17 cellular contexts compared by ENCODE assay signal in genomic region chr12:3266638-3267037, GRCh38.
DNase-seq lines count a peak whose midpoint lies in the region; ATAC-seq and TF ChIP-seq lines count a peak whose summit lies in the region.
"Had no signal": no experiment of that assay in that cellular context is flagged by ENCODE, and none has a peak within 500 bp of the region (broad histone marks: within the 10 kb centered on the region; RNA-seq: fewer than 3 reads in every experiment).

No MANE protein-coding gene starts in this region.

- TF ChIP-seq CTCF in left ventricle myocardium inferior (IDR thresholded peaks at IDR 0.05; ENCODE audit: borderline replicate concordance) (no peak), HEK293 (tag by site-specific recombination; IDR thresholded peaks at IDR 0.05) (no peak), lower leg skin (IDR thresholded peaks at IDR 0.05) (no peak), hepatocyte (IDR thresholded peaks at IDR 0.05; ENCODE audit: poor library complexity) (no peak)

- peaks cover 3% of the 10 kb centered on the region for H3K36me3 ChIP-seq in left ventricle myocardium inferior
- H3K36me3 ChIP-seq in HEK293 (ENCODE audit: control insufficient read depth in 2 of 2, insufficient read depth in 1 of 2, low read length in 2 of 2) = no peaks in the 10 kb centered on the region
- H3K36me3 ChIP-seq in hepatocyte (replicated peaks; ENCODE audit: insufficient read depth, low read depth) = no peaks in the 10 kb centered on the region
- H3K36me3 ChIP-seq: BE2C had no signal

- no peak for DNase-seq in left ventricle myocardium inferior
- DNase-seq in Right ventricle myocardium superior = no peak
- no peak for DNase-seq in right cardiac atrium
- DNase-seq in activated CD4-positive, alpha-beta T cell treated with anti-CD3 and anti-CD28 coated beads for 4 hours = no peak
- DNase-seq in lower leg skin (ENCODE audit: low spot score in 2 of 2) = no peak
- no peak for DNase-seq in hepatocyte (ENCODE audit: low spot score)
- DNase-seq: ACHN; BE2C; CD4-positive, alpha-beta memory T cell; DMS153; DMS79; GDM1; GM23248; H7 had no signal

- no peak overlapping the region for H3K4me2 ChIP-seq in hepatocyte

- TF ChIP-seq POLR2A in lower leg skin (IDR thresholded peaks at IDR 0.05) = no peak

- H3K27ac ChIP-seq in left ventricle myocardium inferior (replicated peaks) = peak overlapping the region; percentile 96
- H3K27ac ChIP-seq in HEK293 (ENCODE audit: extremely low read depth, low read depth, low read length) = no peak overlapping the region
- peak overlapping the region; percentile 82 for H3K27ac ChIP-seq in right cardiac atrium (ENCODE audit: low read length)
- H3K27ac ChIP-seq in hepatocyte = no peak overlapping the region
- H3K27ac ChIP-seq: GM23248, HL-60 had no signal

- intact Hi-C loops in left ventricle myocardium inferior (cut with micrococcal nuclease) (no loop called here), Right ventricle myocardium superior (cut with DNase I) (no loop called here), right cardiac atrium (cut with DNase I) (no loop called here), lower leg skin (cut with DNase I; ENCODE audit: low total_unique reads) (no loop called here)

- H2AFZ ChIP-seq in hepatocyte = no peak overlapping the region
- H2AFZ ChIP-seq: GM23248 had no signal

- H3K9me2 ChIP-seq in hepatocyte (replicated peaks; ENCODE audit: insufficient read depth) = no peaks in the 10 kb centered on the region

- H3K4me1 ChIP-seq in left ventricle myocardium inferior (peaks cover 85% of the 10 kb centered on the region), HEK293 (ENCODE audit: control insufficient read depth, insufficient read depth, low read length) (no peaks in the 10 kb centered on the region), right cardiac atrium (ENCODE audit: control insufficient read depth, insufficient read depth, low read length) (peaks cover 13% of the 10 kb centered on the region), hepatocyte (ENCODE audit: insufficient read depth) (no peaks in the 10 kb centered on the region)

- H3K9me3 ChIP-seq in left ventricle myocardium inferior (replicated peaks) = no peaks in the 10 kb centered on the region
- no peaks in the 10 kb centered on the region for H3K9me3 ChIP-seq in HEK293 (ENCODE audit: control insufficient read depth, insufficient read depth, low read depth, low read length)
- H3K9me3 ChIP-seq in right cardiac atrium (ENCODE audit: control insufficient read depth, low read length) = no peaks in the 10 kb centered on the region
- no peaks in the 10 kb centered on the region for H3K9me3 ChIP-seq in hepatocyte (ENCODE audit: low read depth)
- H3K9me3 ChIP-seq: BE2C had no signal

- no peaks in the 10 kb centered on the region for H3K79me2 ChIP-seq in hepatocyte

- CTCF ChIA-PET in HEK293 (lab: Yijun Ruan, JAX) = interaction anchor here (0.5 to 1.2 kb wide), 5 partner anchors 9 to 1683 kb away, joined by 3 to 7 read pairs (median 3); no protein-coding TSS in a partner anchor

- no peaks in the 10 kb centered on the region for H4K20me1 ChIP-seq in hepatocyte (ENCODE audit: insufficient read depth, poor library complexity, severe bottlenecking)

- H3K27me3 ChIP-seq in left ventricle myocardium inferior (ENCODE audit: low read depth) (no peaks in the 10 kb centered on the region), right cardiac atrium (ENCODE audit: control insufficient read depth, insufficient read depth) (no peaks in the 10 kb centered on the region), hepatocyte (no peaks in the 10 kb centered on the region)
- H3K27me3 ChIP-seq: BE2C had no signal

- H3K4me3 ChIP-seq in left ventricle myocardium inferior (no peak overlapping the region), HEK293 (ENCODE audit: low read depth, low read length) (no peak overlapping the region), right cardiac atrium (ENCODE audit: low read length) (no peak overlapping the region), lower leg skin (ENCODE audit: low read depth, poor library complexity, severe bottlenecking) (no peak overlapping the region), hepatocyte (no peak overlapping the region)
- H3K4me3 ChIP-seq: GM23248 had no signal

- ATAC-seq in Right ventricle myocardium superior (ENCODE audit: poor library complexity) (no peak), right cardiac atrium (no peak)
- ATAC-seq: HCT116 had no signal

- 69% methylated on average over 8 of the region's 8 CpGs for WGBS in right cardiac atrium
- 80 to 84% methylated on average over 8 of the region's 8 CpGs for WGBS in lower leg skin, 2 donors
- 92% methylated on average over 8 of the region's 8 CpGs for WGBS in hepatocyte (ENCODE audit: low lambda C conversion rate, missing lambda C conversion rate)

- POLR2A ChIA-PET in HEK293 (lab: Yijun Ruan, JAX) = no interaction called here

TF ChIP-seq in HEK293, 187 proteins besides CTCF, POLR2A, EP300 and RAD21:
- TF ChIP-seq ZNF426 (tag by site-specific recombination; IDR thresholded peaks at IDR 0.05) (no peak), ZNF114 (tag by site-specific recombination; IDR thresholded peaks at IDR 0.05) (no peak), ZFHX2 (tag by site-specific recombination; conservative IDR thresholded peaks at IDR 0.05) (peak; percentile 83), ZNF311 (tag by site-specific recombination; IDR thresholded peaks at IDR 0.05; ENCODE audit: borderline replicate concordance) (no peak), ZIC2 (tag by site-specific recombination; IDR thresholded peaks at IDR 0.05) (0 out of 2 replicates have a peak, but pooled peaks have one; percentile 23), KLF10 (tag by site-specific recombination; IDR thresholded peaks at IDR 0.05) (no peak), ZNF211 (tag by site-specific recombination; IDR thresholded peaks at IDR 0.05; ENCODE audit: low read depth) (no peak), GLI4 (tag by site-specific recombination; IDR thresholded peaks at IDR 0.05) (no peak), EGR2 (tag by site-specific recombination; IDR thresholded peaks at IDR 0.05; ENCODE audit: low read depth) (peak; percentile 86), ZNF391 (tag by site-specific recombination; IDR thresholded peaks at IDR 0.05; ENCODE audit: borderline replicate concordance, low read depth) (no peak)

Comparison
In these comparisons a context has a peak if more than half of its experiments do, and no peak if none do; other contexts are left out.
1. H3K27ac ChIP-seq: peak in left ventricle myocardium inferior (single experiment) and right cardiac atrium (single experiment); none in HEK293 (single experiment) and hepatocyte (single experiment).